Comparison of ENCODE assay signal across 25 cellular contexts in genomic region chr7:121392277-121393004, GRCh38. TPM values are rescaled to one million over a fixed set of nuclear protein-coding genes. Genes with fewer than 3 reads are reported as not detected.
DNase-seq lines count a peak whose midpoint lies in the region; ATAC-seq, FAIRE-seq and TF ChIP-seq lines count a peak whose summit lies in the region.
"Had no signal": no experiment of that assay in that cellular context is flagged by ENCODE, and none has a peak within 500 bp of the region (broad histone marks: within the 10 kb centered on the region; RNA-seq: fewer than 3 reads in every experiment).

No MANE protein-coding gene starts in this region.

- H3K27ac ChIP-seq in HEK293 (ENCODE audit: extremely low read depth, low read depth, low read length) (no peak overlapping the region), K562 (ENCODE audit: extremely low read depth, low read depth, low read length) (no peak overlapping the region)
- H3K27ac ChIP-seq: 22Rv1, PC-9, upper lobe of right lung had no signal

- no peaks in the 10 kb centered on the region for H3K9me3 Mint-ChIP-seq in T-helper 1 cell treated with Interleukin-12 subunit alpha and Interleukin-12 subunit beta and Interleukin-4 antibody, amounts not matched to agents 30 μg/mL and 1 μg/mL, for 36 hours
- H3K9me3 Mint-ChIP-seq in nephron, result peaks cover 3% of the 10 kb centered on the region

- TF ChIP-seq CTCF in HEK293 (tag by site-specific recombination; IDR thresholded peaks at IDR 0.05) (no peak), K562 (IDR thresholded peaks at IDR 0.05 in 2 of 3, conservative IDR thresholded peaks at IDR 0.05 in 1 of 3; ENCODE audit: insufficient read depth in 2 of 3, low read depth in 1 of 3, low read length in 3 of 3) (no peak), nephron (IDR thresholded peaks at IDR 0.05; ENCODE audit: unreplicated experiment in 3 of 3) (no peak)

- BruUV-seq in K562 (replicated peaks; lab: Mats Ljungman, UMichigan), result no TSS peak

- peaks cover 59% of the 10 kb centered on the region for H3K4me1 Mint-ChIP-seq in T-helper 1 cell treated with Interleukin-12 subunit alpha and Interleukin-12 subunit beta and Interleukin-4 antibody, amounts not matched to agents 30 μg/mL and 1 μg/mL, for 36 hours (ENCODE audit: low read depth)
- peaks cover 52% of the 10 kb centered on the region for H3K4me1 Mint-ChIP-seq in nephron

- POLR2A ChIA-PET in HEK293 (lab: Yijun Ruan, JAX) (no interaction called here), K562 (lab: Yijun Ruan, JAX) (interaction anchor here (0.6 to 4.1 kb wide), 3 partner anchors 7 to 160 kb away, joined by 3 to 55 read pairs (median 4); no protein-coding TSS in a partner anchor)

- H3K27ac Mint-ChIP-seq in T-helper 1 cell treated with Interleukin-12 subunit alpha and Interleukin-12 subunit beta and Interleukin-4 antibody, amounts not matched to agents 30 μg/mL and 1 μg/mL, for 36 hours, result peak overlapping the region; percentile 36
- peak overlapping the region in 1 of 3 experiments; percentile 34 for H3K27ac Mint-ChIP-seq in nephron
- H3K27ac Mint-ChIP-seq: activated naive CD4-positive, alpha-beta T cell treated with anti-CD3 and anti-CD28 coated beads for 36 hours; dendritic cell treated with granulocyte-macrophage colony-stimulating factor and Interleukin-4, amounts not matched to agents 40 ng/mL and 50 ng/mL, for 4 days; progenitor cell of endocrine pancreas had no signal

- no peak for DNase-seq in T-helper 1 cell
- no peak for DNase-seq in K562 (ENCODE audit: extremely low read depth in 1 of 4, low spot score in 3 of 4)
- DNase-seq in NCI-H1092 treated with DMSO at 0.1 percent for 48 hours (lab: John Stamatoyannopoulos, UW), result no peak
- DNase-seq in iPS-NIHi11 (ENCODE audit: low spot score), result no peak
- DNase-seq: activated CD8-positive, alpha-beta memory T cell treated with anti-CD3 and anti-CD28 coated beads for 24 hours; activated naive CD4-positive, alpha-beta T cell treated with anti-CD3 and anti-CD28 coated beads for 36 hours; activated T-cell treated with anti-CD3 and anti-CD28 coated beads, Interleukin-2, amount 50 U/mL, for 48 hours; anterior cingulate cortex; caudate nucleus; DMS79 treated with DMSO at 0.1 percent for 48 hours; HCEC 1CT; NCI-H1436; NCI-H2107; PC-9; SHP77; stimulated activated CD4-positive, alpha-beta T cell treated with anti-CD3 and anti-CD28 coated beads, Interleukin-15, amount 100 ng/mL, for 24 hours; upper lobe of right lung had no signal

- H3K9me1 ChIP-seq in K562 (ENCODE audit: control insufficient read depth, insufficient read depth, low read length), result no peaks in the 10 kb centered on the region

- peak overlapping the region; percentile 39 for H3K4me3 Mint-ChIP-seq in T-helper 1 cell treated with Interleukin-12 subunit alpha and Interleukin-12 subunit beta and Interleukin-4 antibody, amounts not matched to agents 30 μg/mL and 1 μg/mL, for 36 hours
- peak overlapping the region; percentile 33 to 62 (median 53) for H3K4me3 Mint-ChIP-seq in nephron
- H3K4me3 Mint-ChIP-seq: activated naive CD4-positive, alpha-beta T cell treated with anti-CD3 and anti-CD28 coated beads for 36 hours; dendritic cell treated with granulocyte-macrophage colony-stimulating factor and Interleukin-4, amounts not matched to agents 40 ng/mL and 50 ng/mL, for 4 days had no signal

- no peaks in the 10 kb centered on the region for H3K4me1 ChIP-seq in HEK293 (ENCODE audit: control insufficient read depth, insufficient read depth, low read length)
- peaks cover 5 to 10% of the 10 kb centered on the region in 2 experiments; a peak in 3 of 5 replicates for H3K4me1 ChIP-seq in K562 (replicated peaks in 1 of 2; ENCODE audit: control insufficient read depth in 2 of 2, insufficient read depth in 2 of 2, low read length in 2 of 2)

- H3K9me3 ChIP-seq in HEK293 (ENCODE audit: control insufficient read depth, insufficient read depth, low read depth, low read length), result no peaks in the 10 kb centered on the region
- no peaks in the 10 kb centered on the region for H3K9me3 ChIP-seq in K562 (replicated peaks; ENCODE audit: control insufficient read depth, insufficient read depth, low read depth, low read length)
- H3K9me3 ChIP-seq: upper lobe of right lung had no signal

- no peak for TF ChIP-seq RAD21 in K562 (CRISPR knock-in tag; conservative IDR thresholded peaks at IDR 0.05 in 1 of 2, IDR thresholded peaks at IDR 0.05 in 1 of 2)

- peaks cover 0 to 4% of the 10 kb centered on the region in 2 experiments; a peak in 1 of 3 replicates for H3K36me3 ChIP-seq in HEK293 (ENCODE audit: control insufficient read depth in 2 of 2, insufficient read depth in 1 of 2, low read length in 2 of 2)
- peaks cover 9% of the 10 kb centered on the region; the same call in 2 of the 3 replicates for H3K36me3 ChIP-seq in K562 (ENCODE audit: control insufficient read depth, insufficient read depth, low read length)
- H3K36me3 ChIP-seq: upper lobe of right lung had no signal

- intact Hi-C loops in K562 (cut with micrococcal nuclease), result loop anchor here (10.0 kb wide), 1 partner anchor 408 kb away; the partner anchor contains the start of gene CPED1

- H2AFZ ChIP-seq in K562 (ENCODE audit: low read depth, low read length), result no peak overlapping the region
- H2AFZ ChIP-seq: PC-9 had no signal

- H3K79me2 ChIP-seq in K562 (ENCODE audit: control insufficient read depth, insufficient read depth, low read length), result peaks cover 83% of the 10 kb centered on the region

- no peak overlapping the region for H3K4me2 ChIP-seq in K562 (ENCODE audit: insufficient read depth, low read length)
- H3K4me2 ChIP-seq: PC-9 had no signal

- H3K4me3 ChIP-seq in HEK293 (ENCODE audit: low read depth, low read length), result no peak overlapping the region
- H3K4me3 ChIP-seq in K562, result no peak overlapping the region
- H3K4me3 ChIP-seq: PC-9, upper lobe of right lung had no signal

- H3K27me3 ChIP-seq in K562 (ENCODE audit: control insufficient read depth in 2 of 2, insufficient read depth in 2 of 2, low read length in 2 of 2), result no peaks in the 10 kb centered on the region
- H3K27me3 ChIP-seq: upper lobe of right lung had no signal

- H3K36me3 Mint-ChIP-seq in T-helper 1 cell treated with Interleukin-12 subunit alpha and Interleukin-12 subunit beta and Interleukin-4 antibody, amounts not matched to agents 30 μg/mL and 1 μg/mL, for 36 hours (ENCODE audit: low read depth), result peaks cover 19% of the 10 kb centered on the region
- peaks cover 23% of the 10 kb centered on the region for H3K36me3 Mint-ChIP-seq in nephron (ENCODE audit: low read depth)

- FAIRE-seq in K562 (lab: Jason Lieb, UNC), result no peak
- FAIRE-seq: keratinocyte had no signal

- in situ Hi-C loops in K562 (cut with MboI), result no loop called here

- H3K9ac ChIP-seq in K562 (ENCODE audit: insufficient read depth in 1 of 2, low read depth in 2 of 2, low read length in 2 of 2), result no peak overlapping the region

- H4K20me1 ChIP-seq in K562 (replicated peaks; ENCODE audit: control insufficient read depth, insufficient read depth, low read length), result no peaks in the 10 kb centered on the region

- no peak for TF ChIP-seq EP300 in K562 (IDR thresholded peaks at IDR 0.05; ENCODE audit: low read length)

- 91% methylated on average over 10 of the region's 10 CpGs for WGBS in K562 (ENCODE audit: insufficient coverage, low coverage, missing lambda C conversion rate)

- CTCF ChIA-PET in HEK293 (lab: Yijun Ruan, JAX), result no interaction called here
- CTCF ChIA-PET in K562 (lab: Yijun Ruan, JAX; ENCODE audit: low intra/inter-chr PET ratio), result no interaction called here

- H3K27me3 Mint-ChIP-seq in T-helper 1 cell treated with Interleukin-12 subunit alpha and Interleukin-12 subunit beta and Interleukin-4 antibody, amounts not matched to agents 30 μg/mL and 1 μg/mL, for 36 hours (ENCODE audit: low read depth), result no peaks in the 10 kb centered on the region
- H3K27me3 Mint-ChIP-seq in nephron (ENCODE audit: low read depth), result no peaks in the 10 kb centered on the region
- H3K27me3 Mint-ChIP-seq: dendritic cell treated with granulocyte-macrophage colony-stimulating factor and Interleukin-4, amounts not matched to agents 40 ng/mL and 50 ng/mL, for 4 days; progenitor cell of endocrine pancreas had no signal

- ATAC-seq in K562 (no peak), GM21786 (IDR thresholded peaks at IDR 0.05; ENCODE audit: unreplicated experiment) (no peak)
- ATAC-seq: upper lobe of right lung had no signal

- TF ChIP-seq POLR2A in K562 (conservative IDR thresholded peaks at IDR 0.05), result no peak

TF ChIP-seq in HEK293, 187 proteins besides CTCF, POLR2A, EP300 and RAD21 (continues in another document):
- peak; percentile 89 for TF ChIP-seq ZNF146 (tag by site-specific recombination; IDR thresholded peaks at IDR 0.05)

TF ChIP-seq in K562, 482 proteins besides CTCF, POLR2A, EP300 and RAD21 (continues in another document):
- TF ChIP-seq PHB2 (IDR thresholded peaks at IDR 0.05; ENCODE audit: low read depth) (no peak), ZNF239 (CRISPR knock-in tag; IDR thresholded peaks at IDR 0.05) (no peak), RHOXF2B (CRISPR knock-in tag; conservative IDR thresholded peaks at IDR 0.05) (no peak), FOXA3 (CRISPR knock-in tag; conservative IDR thresholded peaks at IDR 0.05 in 1 of 2, IDR thresholded peaks at IDR 0.05 in 1 of 2) (no peak), CBFA2T3 (IDR thresholded peaks at IDR 0.05) (no peak), ZC3H11A (IDR thresholded peaks at IDR 0.05; ENCODE audit: low read depth, low read length) (no peak), CREM (IDR thresholded peaks at IDR 0.05; ENCODE audit: low read depth) (no peak), CHCHD3 (CRISPR knock-in tag; IDR thresholded peaks at IDR 0.05) (no peak)

RNA-seq across cellular contexts. Expression of gene FAM3C, which starts 3.7 kb away (rescaled TPM):
- total RNA-seq in K562 (2011; cell fraction: chromatin; rRNA removed; ENCODE audit: low replicate concordance), result 26.3 and 87.3 TPM in 2 replicates
- total RNA-seq in K562 (2011; cell fraction: nucleolus; rRNA removed), result 13.7 and 17.5 TPM in 2 replicates
- total RNA-seq in K562 (2011; cell fraction: nucleoplasm; rRNA removed), result 43.6 and 70.5 TPM in 2 replicates
- total RNA-seq in K562 (2014; rRNA removed) (24.7 and 36.2 TPM in 2 replicates), K562 (2014; rRNA removed; fragmentation: Illumina TruSeq; extraction: Trizol) (30.0 and 34.6 TPM in 2 replicates), K562 (2015; rRNA removed; fragmentation: Illumina TruSeq; extraction: Trizol) (26.9 and 27.2 TPM in 2 replicates), K562 (2021) (30.2 and 30.7 TPM in 2 replicates)
- polyA plus RNA-seq in K562 (2011; rRNA removed) (21.2 and 37.2 TPM in 2 replicates), K562 (2014; fragmentation: Illumina TruSeq; extraction: Trizol) (33.5 and 40.5 TPM in 2 replicates), K562 (2014; fragmentation: Nextera tagmentation; extraction: Ambion mirVana) (10 to 100 TPM; 10.6 to 13.1 TPM), K562 (2014; rRNA removed) (36.7 and 42.6 TPM in 2 replicates)
- polyA plus RNA-seq in K562 (2011; cell fraction: cytosol; rRNA removed), result 3.3 and 9.0 TPM in 2 replicates
- polyA plus RNA-seq in K562 (2011; cell fraction: nucleus; rRNA removed), result 15.5 and 18.9 TPM in 2 replicates
- polyA plus RNA-seq in K562 (2012), result 33.9 and 36.5 TPM in 2 replicates
- polyA minus RNA-seq in K562 (2011; rRNA and poly(A)+ RNA removed), result 25.7 and 29.3 TPM in 2 replicates
- polyA minus RNA-seq in K562 (2011; cell fraction: cytosol; rRNA and poly(A)+ RNA removed), result 5.5 and 7.5 TPM in 2 replicates
- 38.0 and 55.6 TPM in 2 replicates for polyA minus RNA-seq in K562 (2011; cell fraction: nucleus; rRNA and poly(A)+ RNA removed)
